Comparison of ENCODE assay signal across 16 cellular contexts in the genomic region with DNA sequence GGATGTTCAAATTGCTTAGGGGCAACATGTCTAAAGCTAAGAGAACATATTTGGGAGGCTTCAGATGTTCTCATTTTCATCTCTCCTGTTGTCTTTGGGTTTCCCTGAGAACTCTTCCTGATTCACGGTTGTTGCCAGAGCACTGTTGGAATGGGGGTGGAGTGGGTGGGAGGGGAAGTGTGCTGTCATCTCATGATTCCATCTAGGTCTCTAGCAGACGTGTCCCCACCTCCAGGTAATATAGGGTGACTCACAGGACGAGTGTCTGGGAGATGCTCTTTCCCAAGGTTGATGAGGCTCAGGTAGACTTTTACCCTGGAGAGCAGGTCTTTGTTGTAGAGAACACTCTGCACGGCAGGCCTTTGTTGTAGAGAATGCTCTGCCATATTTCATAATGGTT.
DNase-seq lines count a peak whose midpoint lies in the region; ATAC-seq and TF ChIP-seq lines count a peak whose summit lies in the region.
"Had no signal": no experiment of that assay in that cellular context is flagged by ENCODE, and none has a peak within 500 bp of the region (broad histone marks: within the 10 kb centered on the region; RNA-seq: fewer than 3 reads in every experiment).

No MANE protein-coding gene starts in this region.

- dilution Hi-C loops in mammary epithelial cell (cut with HindIII; ENCODE audit: low sequenced_read_pairs), result no loop called here

- no peaks in the 10 kb centered on the region for H3K36me3 Mint-ChIP-seq in MCF 10A (ENCODE audit: insufficient read depth, unreplicated experiment)
- H3K36me3 Mint-ChIP-seq: CD14-positive monocyte; CD8-positive, alpha-beta T cell had no signal

- WGBS in mammary epithelial cell (ENCODE audit: low coverage, missing lambda C conversion rate), result 18% methylated on average over 4 of the region's 4 CpGs
- WGBS in esophagus muscularis mucosa, result 77% methylated on average over 4 of the region's 4 CpGs

- no peak overlapping the region for H3K4me3 ChIP-seq in mammary epithelial cell (replicated peaks in 1 of 3; ENCODE audit: insufficient read depth in 1 of 3, low read depth in 2 of 3, low read length in 3 of 3)
- no peak overlapping the region for H3K4me3 ChIP-seq in esophagus muscularis mucosa
- H3K4me3 ChIP-seq: GM23338 had no signal

- H3K36me3 ChIP-seq in mammary epithelial cell (ENCODE audit: insufficient read depth, low read length), result no peaks in the 10 kb centered on the region
- no peaks in the 10 kb centered on the region for H3K36me3 ChIP-seq in esophagus muscularis mucosa

- no peak overlapping the region for H2AFZ ChIP-seq in mammary epithelial cell (ENCODE audit: low read depth, low read length)
- H2AFZ ChIP-seq: GM23338 had no signal

- H3K27ac Mint-ChIP-seq in MCF 10A (ENCODE audit: low read depth, unreplicated experiment), result no peak overlapping the region
- H3K27ac Mint-ChIP-seq: CD8-positive, alpha-beta T cell; GM23338 had no signal

- no peak for TF ChIP-seq EP300 in esophagus muscularis mucosa (IDR thresholded peaks at IDR 0.05)

- CTCF ChIA-PET in MCF 10A (lab: Yijun Ruan, JAX) (interaction anchor here (0.6 to 1.2 kb wide), 3 partner anchors 17 to 635 kb away, joined by 3 to 5 read pairs (median 3); no protein-coding TSS in a partner anchor), mammary epithelial cell (lab: Charles Lee; ENCODE audit: low non-redundant PET) (no interaction called here)

- TF ChIP-seq CTCF in MCF 10A (IDR thresholded peaks at IDR 0.05; ENCODE audit: unreplicated experiment), result no peak
- no peak for TF ChIP-seq CTCF in mammary epithelial cell (conservative IDR thresholded peaks at IDR 0.05 in 1 of 2, IDR thresholded peaks at IDR 0.05 in 1 of 2; ENCODE audit: extremely low read depth in 1 of 2, insufficient read depth in 1 of 2, low read depth in 1 of 2, low read length in 2 of 2)
- no peak for TF ChIP-seq CTCF in esophagus muscularis mucosa (IDR thresholded peaks at IDR 0.05)

- TF ChIP-seq POLR2A in esophagus muscularis mucosa (IDR thresholded peaks at IDR 0.05; ENCODE audit: low read depth), result no peak

- H3K4me1 ChIP-seq in mammary epithelial cell (ENCODE audit: insufficient read depth, low read length), result no peaks in the 10 kb centered on the region
- H3K4me1 ChIP-seq in esophagus muscularis mucosa, result no peaks in the 10 kb centered on the region
- H3K4me1 ChIP-seq: Caco-2 had no signal

- H3K79me2 ChIP-seq in mammary epithelial cell (ENCODE audit: insufficient read depth, low read length), result no peaks in the 10 kb centered on the region

- POLR2A ChIA-PET in MCF 10A (lab: Yijun Ruan, JAX), result no interaction called here

- no peak overlapping the region for H3K4me2 ChIP-seq in mammary epithelial cell (ENCODE audit: insufficient read depth, low read depth, low read length)
- H3K4me2 ChIP-seq: GM23338 had no signal

- no peak overlapping the region for H3K4me3 Mint-ChIP-seq in MCF 10A (ENCODE audit: unreplicated experiment)
- H3K4me3 Mint-ChIP-seq: CD14-positive monocyte; CD8-positive, alpha-beta T cell; GM23338 had no signal

- H3K27me3 ChIP-seq in mammary epithelial cell (ENCODE audit: insufficient read depth, low read length), result no peaks in the 10 kb centered on the region
- peaks cover 0 to 3% (median 0%) of the 10 kb centered on the region in 4 donors for H3K27me3 ChIP-seq in esophagus muscularis mucosa

- H3K9me3 ChIP-seq in mammary epithelial cell (replicated peaks; ENCODE audit: insufficient read depth, low read length), result peaks cover 10% of the 10 kb centered on the region
- no peaks in the 10 kb centered on the region for H3K9me3 ChIP-seq in esophagus muscularis mucosa
- H3K9me3 ChIP-seq: Caco-2 had no signal

- BruUV-seq in MCF 10A (replicated peaks; lab: Mats Ljungman, UMichigan) (no TSS peak), mammary epithelial cell (replicated peaks; lab: Mats Ljungman, UMichigan) (no TSS peak)

- no peak overlapping the region for H3K27ac ChIP-seq in mammary epithelial cell (ENCODE audit: insufficient read depth, low read depth, low read length)
- H3K27ac ChIP-seq in esophagus muscularis mucosa (replicated peaks in 1 of 4), result no peak overlapping the region
- H3K27ac ChIP-seq: 22Rv1, HL-60 had no signal

- peak; percentile 14 for DNase-seq in MCF 10A (ENCODE audit: unreplicated experiment)
- no peak for DNase-seq in mammary epithelial cell
- peak; percentile 86 for DNase-seq in islet precursor cell
- peak; percentile 69 for DNase-seq in putamen (ENCODE audit: low spot score)
- no peak for DNase-seq in esophagus muscularis mucosa (ENCODE audit: extremely low spot score)
- DNase-seq: Caco-2; CD8-positive, alpha-beta T cell; DND-41; GDM1; H7 had no signal

- H3K27me3 Mint-ChIP-seq in MCF 10A (ENCODE audit: insufficient read depth, unreplicated experiment), result no peaks in the 10 kb centered on the region

- H3K9me3 Mint-ChIP-seq in MCF 10A (ENCODE audit: unreplicated experiment), result no peaks in the 10 kb centered on the region
- H3K9me3 Mint-ChIP-seq: CD8-positive, alpha-beta T cell had no signal

- ATAC-seq in HG03175 (IDR thresholded peaks at IDR 0.05; ENCODE audit: unreplicated experiment) (no peak), HG03432 (IDR thresholded peaks at IDR 0.05; ENCODE audit: unreplicated experiment) (no peak)
- ATAC-seq: CD8-positive, alpha-beta T cell; GM23338 had no signal

- H4K20me1 ChIP-seq in mammary epithelial cell (ENCODE audit: insufficient read depth, low read length), result no peaks in the 10 kb centered on the region

- in situ Hi-C loops in mammary epithelial cell (cut with MboI; ENCODE audit: low sequenced_read_pairs in 2 of 2), result no loop called here

- no peak overlapping the region for H3K9ac ChIP-seq in mammary epithelial cell (ENCODE audit: insufficient read depth, low read length)

- intact Hi-C loops in MCF 10A (cut with micrococcal nuclease), result no loop called here
- intact Hi-C loops in mammary epithelial cell (cut with micrococcal nuclease), result no loop called here
- intact Hi-C loops in esophagus muscularis mucosa (cut with DNase I), result no loop called here

- peaks cover 5% of the 10 kb centered on the region for H3K4me1 Mint-ChIP-seq in MCF 10A (ENCODE audit: insufficient read depth, unreplicated experiment)
- H3K4me1 Mint-ChIP-seq: CD14-positive monocyte, GM23338 had no signal

Comparison
In these comparisons a context has a peak if more than half of its experiments do, and no peak if none do; other contexts are left out.
1. DNase-seq: peak in MCF 10A (single experiment), islet precursor cell (single experiment) and putamen (single experiment); none in mammary epithelial cell (single experiment) and esophagus muscularis mucosa (single experiment).